Comparison of ENCODE assay signal across 8 cellular contexts in the genomic region with DNA sequence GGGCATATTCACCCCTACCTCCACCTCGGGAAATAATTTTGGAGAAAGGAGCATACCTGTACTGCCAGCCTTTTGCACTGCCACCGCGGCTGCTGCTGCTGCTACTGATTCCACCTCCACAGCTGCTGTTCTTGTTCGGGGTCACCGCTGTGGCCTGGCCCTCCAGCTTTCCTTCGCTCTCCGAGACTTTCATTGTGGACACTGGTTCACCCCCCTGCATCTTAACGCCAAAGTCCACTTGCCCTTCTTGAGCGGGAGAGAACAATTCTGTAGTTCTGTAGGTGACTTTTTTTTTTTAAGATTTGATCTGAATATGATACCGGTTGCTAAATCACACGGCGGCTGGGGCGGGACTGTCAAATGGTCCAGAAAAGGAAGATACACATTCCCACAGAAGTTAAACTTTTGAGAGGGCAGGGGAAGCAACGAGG. TPM values are rescaled to one million over a fixed set of nuclear protein-coding genes. Genes with fewer than 3 reads are reported as not detected.
DNase-seq lines count a peak whose midpoint lies in the region; ATAC-seq and TF ChIP-seq lines count a peak whose summit lies in the region.

No MANE protein-coding gene starts in this region.

- H3K27me3 ChIP-seq in gastroesophageal sphincter (no peaks in the 10 kb centered on the region), prostate gland (replicated peaks; ENCODE audit: insufficient read depth) (no peaks in the 10 kb centered on the region)

- 0 to 2% methylated on average over 8 to 11 of the region's 14 CpGs for WGBS in gastroesophageal sphincter (ENCODE audit: low coverage in 1 of 2), 2 donors
- under 1% methylated on average over 14 of the region's 14 CpGs for WGBS in prostate gland

- TF ChIP-seq POLR2A in gastroesophageal sphincter (IDR thresholded peaks at IDR 0.05) (no peak), prostate gland (IDR thresholded peaks at IDR 0.05) (no peak)

- TF ChIP-seq CTCF in gastroesophageal sphincter (IDR thresholded peaks at IDR 0.05) (no peak), prostate gland (IDR thresholded peaks at IDR 0.05) (no peak)

- no peaks in the 10 kb centered on the region for H3K36me3 ChIP-seq in gastroesophageal sphincter
- no peaks in the 10 kb centered on the region for H3K36me3 ChIP-seq in prostate gland

- H3K9me3 ChIP-seq in gastroesophageal sphincter (no peaks in the 10 kb centered on the region), prostate gland (no peaks in the 10 kb centered on the region)

- no peak for ATAC-seq in gastroesophageal sphincter
- no peak for ATAC-seq in GM18498 (IDR thresholded peaks at IDR 0.05; ENCODE audit: unreplicated experiment)
- ATAC-seq in GM21528 (IDR thresholded peaks at IDR 0.05; ENCODE audit: low FRiP score, unreplicated experiment), result no peak

- H3K4me3 ChIP-seq in gastroesophageal sphincter, result peak overlapping the region; percentile 69 to 78
- H3K4me3 ChIP-seq in prostate gland, result peak overlapping the region; percentile 84 to 89

- DNase-seq in stimulated activated CD4-positive, alpha-beta T cell treated with anti-CD3 and anti-CD28 coated beads, Interleukin-12 subunit alpha, Interleukin-12 subunit beta, amount 100 ng/mL, for 4 hours, result peak; percentile 7
- no peak for DNase-seq in stimulated activated CD4-positive, alpha-beta T cell treated with anti-CD3 and anti-CD28 coated beads, Interleukin-1b, Interleukin-23, amount 100 ng/mL, for 48 hours
- DNase-seq in activated CD4-positive, alpha-beta T cell treated with anti-CD3 and anti-CD28 coated beads, Interleukin-2, amount 50 U/mL, for 48 hours, result peak; percentile 23 to 31
- peak; percentile 10 for DNase-seq in prostate gland (ENCODE audit: low spot score)
- DNase-seq in GM03348 (ENCODE audit: low spot score), result no peak

- intact Hi-C loops in prostate gland (cut with DNase I), result loop anchor here (2.0 to 10.0 kb wide), 2 partner anchors 28 to 540 kb away; partner anchors contain the start of gene HEG1

- peaks cover 0 to 44% (median 7%) of the 10 kb centered on the region in 3 donors for H3K4me1 ChIP-seq in gastroesophageal sphincter
- H3K4me1 ChIP-seq in prostate gland (replicated peaks), result no peaks in the 10 kb centered on the region

- no peak for TF ChIP-seq EP300 in gastroesophageal sphincter (IDR thresholded peaks at IDR 0.05)

- peak overlapping the region; percentile 79 to 99 (median 94) for H3K27ac ChIP-seq in gastroesophageal sphincter
- H3K27ac ChIP-seq in prostate gland, result peak overlapping the region; percentile 93 to 94

RNA-seq across cellular contexts. Expression of gene OSBPL11, which starts 0.7 kb away (rescaled TPM):
- 10 to 100 TPM; 15.8 to 17.6 (median 16.3) TPM for total RNA-seq in gastroesophageal sphincter
- total RNA-seq in prostate gland, result 10 to 100 TPM in 1 of 2 donors, 1 to 10 TPM in 1; 6.9 to 27.5 TPM

Comparison
In these comparisons a context has a peak if more than half of its experiments do, and no peak if none do; other contexts are left out.
1. DNase-seq: peak in stimulated activated CD4-positive, alpha-beta T cell treated with anti-CD3 and anti-CD28 coated beads, Interleukin-12 subunit alpha, Interleukin-12 subunit beta, amount 100 ng/mL, for 4 hours (single experiment), activated CD4-positive, alpha-beta T cell treated with anti-CD3 and anti-CD28 coated beads, Interleukin-2, amount 50 U/mL, for 48 hours (2 of 2) and prostate gland (single experiment); none in stimulated activated CD4-positive, alpha-beta T cell treated with anti-CD3 and anti-CD28 coated beads, Interleukin-1b, Interleukin-23, amount 100 ng/mL, for 48 hours (single experiment) and GM03348 (single experiment).